Comparison of ENCODE assay signal across 2 cellular contexts in the genomic region with DNA sequence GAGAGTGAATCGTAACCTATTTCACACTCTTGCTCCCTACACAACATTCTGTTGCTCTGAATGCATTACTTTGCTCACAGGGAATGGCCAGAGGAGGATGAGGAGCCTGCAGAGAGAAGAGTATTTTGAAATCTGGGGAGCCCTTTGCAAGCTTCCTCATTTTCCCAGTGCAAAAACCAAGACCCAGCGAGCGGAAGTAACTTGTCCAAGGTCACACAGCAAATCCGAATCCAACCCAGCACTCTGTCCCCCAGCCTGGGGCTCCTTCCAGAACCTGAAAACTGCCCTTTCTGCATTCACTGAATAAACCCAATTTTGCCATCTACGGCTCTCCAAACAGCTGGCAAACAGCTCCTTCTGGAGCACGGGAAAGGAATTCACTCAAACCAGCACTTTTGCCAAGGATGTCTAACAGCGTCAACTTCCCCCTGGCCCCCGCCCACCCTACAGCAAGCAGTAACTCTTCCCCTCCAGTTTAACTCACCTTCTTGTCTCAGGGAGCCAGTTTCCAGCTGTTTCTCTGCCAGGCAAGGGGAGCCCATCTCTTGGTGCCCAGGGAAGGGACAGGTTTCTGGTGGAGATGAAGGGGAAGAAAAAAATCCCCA.
TF ChIP-seq lines count a peak whose summit lies in the region.

No MANE protein-coding gene starts in this region.

TF ChIP-seq in endothelial cell of umbilical vein, 7 proteins besides CTCF, POLR2A, EP300 and RAD21 (continued from another document):
- TF ChIP-seq, protein P1, sequence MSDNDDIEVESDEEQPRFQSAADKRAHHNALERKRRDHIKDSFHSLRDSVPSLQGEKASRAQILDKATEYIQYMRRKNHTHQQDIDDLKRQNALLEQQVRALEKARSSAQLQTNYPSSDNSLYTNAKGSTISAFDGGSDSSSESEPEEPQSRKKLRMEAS (IDR thresholded peaks at IDR 0.05; ENCODE audit: insufficient read depth, insufficient read length) = no peak
- TF ChIP-seq FOS (IDR thresholded peaks at IDR 0.05; ENCODE audit: borderline replicate concordance, insufficient read depth, low read length) = no peak
- TF ChIP-seq EZH2 (IDR thresholded peaks at IDR 0.05; ENCODE audit: borderline replicate concordance, low read depth, low read length, severe bottlenecking) = peak; percentile 13

TF ChIP-seq in GM12891, 5 proteins besides CTCF, POLR2A, EP300 and RAD21:
- TF ChIP-seq SPI1 (IDR thresholded peaks at IDR 0.05; ENCODE audit: low read depth, low read length) (no peak), PAX5 (IDR thresholded peaks at IDR 0.05; ENCODE audit: insufficient read depth, low read length, severe bottlenecking) (no peak), POLR2AphosphoS5 (IDR thresholded peaks at IDR 0.05; ENCODE audit: low read depth, low read length) (no peak), POU2F2 (IDR thresholded peaks at IDR 0.05; ENCODE audit: low read depth, low read length) (no peak), TAF1 (IDR thresholded peaks at IDR 0.05; ENCODE audit: low read depth, low read length) (no peak)
